8 cellular contexts compared by ENCODE assay signal in genomic region chr17:59853168-59853918, GRCh38.
A peak's percentile ranks its signal among the peaks of the same experiment; 100 is the strongest.
DNase-seq lines count a peak whose midpoint lies in the region; ATAC-seq lines count a peak whose summit lies in the region.

No MANE protein-coding gene starts in this region.

- no peaks in the 10 kb centered on the region for H3K36me3 Mint-ChIP-seq in activated naive CD8-positive, alpha-beta T cell treated with anti-CD3 and anti-CD28 coated beads, Interleukin-2, amount 50 U/mL, for 24 hours (ENCODE audit: low read depth)
- no peaks in the 10 kb centered on the region for H3K36me3 Mint-ChIP-seq in stimulated activated naive CD8-positive, alpha-beta T cell treated with anti-CD3 and anti-CD28 coated beads, Interleukin-15, Interleukin-2, amounts not matched to agents 100 ng/mL and 50 ng/mL, for 24 hours (ENCODE audit: low read depth)

- no peak overlapping the region for H3K4me3 Mint-ChIP-seq in activated naive CD8-positive, alpha-beta T cell treated with anti-CD3 and anti-CD28 coated beads, Interleukin-2, amount 50 U/mL, for 24 hours
- H3K4me3 Mint-ChIP-seq in stimulated activated naive CD8-positive, alpha-beta T cell treated with anti-CD3 and anti-CD28 coated beads, Interleukin-15, Interleukin-2, amounts not matched to agents 100 ng/mL and 50 ng/mL, for 24 hours = no peak overlapping the region

- H3K4me1 Mint-ChIP-seq in activated naive CD8-positive, alpha-beta T cell treated with anti-CD3 and anti-CD28 coated beads, Interleukin-2, amount 50 U/mL, for 24 hours = peaks cover 36% of the 10 kb centered on the region
- H3K4me1 Mint-ChIP-seq in stimulated activated naive CD8-positive, alpha-beta T cell treated with anti-CD3 and anti-CD28 coated beads, Interleukin-15, Interleukin-2, amounts not matched to agents 100 ng/mL and 50 ng/mL, for 24 hours (ENCODE audit: low read depth) = peaks cover 42% of the 10 kb centered on the region

- peak overlapping the region; percentile 64 for H3K27ac Mint-ChIP-seq in activated naive CD8-positive, alpha-beta T cell treated with anti-CD3 and anti-CD28 coated beads, Interleukin-2, amount 50 U/mL, for 24 hours
- H3K27ac Mint-ChIP-seq in stimulated activated naive CD8-positive, alpha-beta T cell treated with anti-CD3 and anti-CD28 coated beads, Interleukin-15, Interleukin-2, amounts not matched to agents 100 ng/mL and 50 ng/mL, for 24 hours = peak overlapping the region; percentile 75

- H3K27me3 Mint-ChIP-seq in activated naive CD8-positive, alpha-beta T cell treated with anti-CD3 and anti-CD28 coated beads, Interleukin-2, amount 50 U/mL, for 24 hours = no peaks in the 10 kb centered on the region
- no peaks in the 10 kb centered on the region for H3K27me3 Mint-ChIP-seq in stimulated activated naive CD8-positive, alpha-beta T cell treated with anti-CD3 and anti-CD28 coated beads, Interleukin-15, Interleukin-2, amounts not matched to agents 100 ng/mL and 50 ng/mL, for 24 hours

- ATAC-seq in HG02678 (IDR thresholded peaks at IDR 0.05; ENCODE audit: unreplicated experiment) = peak; percentile 61
- ATAC-seq in activated naive CD8-positive, alpha-beta T cell treated with anti-CD3 and anti-CD28 coated beads, Interleukin-2, amount 50 U/mL, for 24 hours = peak; percentile 60

- peak; percentile 57 for DNase-seq in COLO668 (lab: John Stamatoyannopoulos, UW; ENCODE audit: unreplicated experiment)
- peak; percentile 94 for DNase-seq in SHP77 treated with DMSO at 0.1 percent for 48 hours (lab: John Stamatoyannopoulos, UW)
- peak; percentile 44 for DNase-seq in activated naive CD8-positive, alpha-beta T cell treated with anti-CD3 and anti-CD28 coated beads, Interleukin-2, amount 50 U/mL, for 24 hours
- DNase-seq in iris pigment epithelial cell (ENCODE audit: low read depth) = peak; percentile 97
- DNase-seq in GM03348 (ENCODE audit: low spot score) = no peak
- DNase-seq in putamen (ENCODE audit: low spot score) = no peak

- H3K9me3 Mint-ChIP-seq in activated naive CD8-positive, alpha-beta T cell treated with anti-CD3 and anti-CD28 coated beads, Interleukin-2, amount 50 U/mL, for 24 hours = no peaks in the 10 kb centered on the region
- no peaks in the 10 kb centered on the region for H3K9me3 Mint-ChIP-seq in stimulated activated naive CD8-positive, alpha-beta T cell treated with anti-CD3 and anti-CD28 coated beads, Interleukin-15, Interleukin-2, amounts not matched to agents 100 ng/mL and 50 ng/mL, for 24 hours

Comparison
In these comparisons a context has a peak if more than half of its experiments do, and no peak if none do; other contexts are left out.
1. DNase-seq: peak in COLO668 (single experiment), SHP77 treated with DMSO at 0.1 percent for 48 hours (single experiment), activated naive CD8-positive, alpha-beta T cell treated with anti-CD3 and anti-CD28 coated beads, Interleukin-2, amount 50 U/mL, for 24 hours (single experiment) and iris pigment epithelial cell (single experiment); none in GM03348 (single experiment) and putamen (single experiment).